In genomic region chr13:60311527-60311926, GRCh38 we compare ENCODE assay signal across 16 cellular contexts.
"Had no signal": no experiment of that assay in that cellular context is flagged by ENCODE, and none has a peak within 500 bp of the region (broad histone marks: within the 10 kb centered on the region; RNA-seq: fewer than 3 reads in every experiment).

No MANE protein-coding gene starts in this region.

- ATAC-seq: SK-N-SH treated with all-trans-retinoic acid at 6 μM for 48 hours had no signal

- H3K4me3 ChIP-seq: adrenal gland, prostate gland, skin epidermis, testis, upper lobe of left lung had no signal

- DNase-seq: activated CD4-positive, CD25-positive, alpha-beta regulatory T cell; activated naive CD4-positive, alpha-beta T cell; adrenal gland; head of caudate nucleus; nephron progenitor cell; stimulated activated CD4-positive, alpha-beta T cell treated with anti-CD3 and anti-CD28 coated beads, Interleukin-4, amount 100 ng/mL, for 4 hours; stimulated activated CD8-positive, alpha-beta memory T cell treated with anti-CD3 and anti-CD28 coated beads, Interleukin-4, amount 100 ng/mL, for 48 hours; T1000; testis; upper lobe of left lung had no signal

- H3K4me3 Mint-ChIP-seq: activated T-helper 1 cell treated with anti-CD3 and anti-CD28 coated beads, Interleukin-12 subunit alpha, Interleukin-12 subunit beta, Interleukin-2, Interleukin-4 antibody, amounts not matched to agents 30 ng/mL and 10 ng/mL and 1 ng/mL, durations not matched to agents 14 hours and 24 hours and 36 hours; nephron progenitor cell; stimulated activated naive CD8-positive, alpha-beta T cell treated with anti-CD3 and anti-CD28 coated beads, Interleukin-15, Interleukin-2, amounts not matched to agents 100 ng/mL and 50 ng/mL, for 24 hours had no signal

- H3K27ac ChIP-seq: adrenal gland, epithelial cell of prostate, prostate gland, skin epidermis, testis, upper lobe of left lung had no signal

- H3K27me3 ChIP-seq: adrenal gland, testis, upper lobe of left lung had no signal

- H3K27me3 Mint-ChIP-seq: stimulated activated naive CD8-positive, alpha-beta T cell treated with anti-CD3 and anti-CD28 coated beads, Interleukin-15, Interleukin-2, amounts not matched to agents 100 ng/mL and 50 ng/mL, for 24 hours had no signal

- H3K27ac Mint-ChIP-seq: activated T-helper 1 cell treated with anti-CD3 and anti-CD28 coated beads, Interleukin-12 subunit alpha, Interleukin-12 subunit beta, Interleukin-2, Interleukin-4 antibody, amounts not matched to agents 30 ng/mL and 10 ng/mL and 1 ng/mL, durations not matched to agents 14 hours and 24 hours and 36 hours; stimulated activated naive CD8-positive, alpha-beta T cell treated with anti-CD3 and anti-CD28 coated beads, Interleukin-15, Interleukin-2, amounts not matched to agents 100 ng/mL and 50 ng/mL, for 24 hours had no signal

- H3K9me3 Mint-ChIP-seq: activated T-helper 1 cell treated with anti-CD3 and anti-CD28 coated beads, Interleukin-12 subunit alpha, Interleukin-12 subunit beta, Interleukin-2, Interleukin-4 antibody, amounts not matched to agents 30 ng/mL and 10 ng/mL and 1 ng/mL, durations not matched to agents 14 hours and 24 hours and 36 hours; stimulated activated naive CD8-positive, alpha-beta T cell treated with anti-CD3 and anti-CD28 coated beads, Interleukin-15, Interleukin-2, amounts not matched to agents 100 ng/mL and 50 ng/mL, for 24 hours had no signal

- H3K9me3 ChIP-seq: adrenal gland, prostate gland, testis, upper lobe of left lung had no signal

- H3K36me3 ChIP-seq: adrenal gland, prostate gland, upper lobe of left lung had no signal

- H3K4me1 ChIP-seq: adrenal gland, prostate gland, testis, upper lobe of left lung had no signal
